ENCODE assay signal across 26 cellular contexts in genomic region chr17:51527230-51527982, GRCh38.
"Had no signal": no experiment of that assay in that cellular context is flagged by ENCODE, and none has a peak within 500 bp of the region (broad histone marks: within the 10 kb centered on the region; RNA-seq: fewer than 3 reads in every experiment).

No MANE protein-coding gene starts in this region.

- H3K4me1 Mint-ChIP-seq: activated CD4-positive, alpha-beta T cell treated with anti-CD3 and anti-CD28 coated beads, Interleukin-2, amount 10 ng/mL, durations not matched to agents 24 days and 14 days; activated naive CD4-positive, alpha-beta T cell treated with anti-CD3 and anti-CD28 coated beads, Interleukin-2, amount 50 U/mL, for 24 hours; activated naive CD8-positive, alpha-beta T cell treated with anti-CD3 and anti-CD28 coated beads, Interleukin-2, amount 10 ng/mL, durations not matched to agents 7 days and 5 days; activated T-helper 17 cell treated with anti-CD3 and anti-CD28 coated beads, Interleukin-2, amount 50 U/mL, for 72 hours had no signal

- H3K36me3 Mint-ChIP-seq: activated naive CD8-positive, alpha-beta T cell treated with anti-CD3 and anti-CD28 coated beads, Interleukin-2, amount 10 ng/mL, durations not matched to agents 7 days and 5 days had no signal

- DNase-seq: activated CD4-positive, alpha-beta T cell treated with anti-CD3 and anti-CD28 coated beads, Interleukin-2, amount 10 ng/mL, durations not matched to agents 24 days and 14 days; activated CD4-positive, alpha-beta T cell treated with anti-CD3 and anti-CD28 coated beads, Interleukin-2, amount 50 U/mL, for 4 hours; activated CD8-positive, alpha-beta T cell treated with anti-CD3 and anti-CD28 coated beads for 36 hours; activated gamma-delta T cell; activated naive CD4-positive, alpha-beta T cell treated with Interleukin-2 at 50 U/mL for 16 hours; activated naive CD8-positive, alpha-beta T cell treated with anti-CD3 and anti-CD28 coated beads, Interleukin-2, amount 10 ng/mL, durations not matched to agents 7 days and 5 days; activated T-cell treated with anti-CD3 and anti-CD28 coated beads, Interleukin-2, amount 50 U/mL, for 1 hour; activated T-cell treated with anti-CD3 and anti-CD28 coated beads, Interleukin-2, amount 50 U/mL, for 72 hours; amygdala; body of pancreas; NCI-H1105; NCI-H1417 treated with DMSO at 0.1 percent for 48 hours; NCI-H187 treated with DMSO at 0.1 percent for 48 hours; NCI-H2081; NCI-H2171 treated with DMSO at 0.1 percent for 48 hours; NCI-H2227 treated with DMSO at 0.1 percent for 48 hours; NCI-H446; NCI-H510A treated with DMSO at 0.1 percent for 48 hours; NCI-H526 treated with DMSO at 0.1 percent for 48 hours; NCI-H774; RPMI8226; SHP77 treated with DMSO at 0.1 percent for 48 hours; T1000 had no signal

- H3K9me3 Mint-ChIP-seq: activated CD4-positive, alpha-beta T cell treated with anti-CD3 and anti-CD28 coated beads, Interleukin-2, amount 10 ng/mL, durations not matched to agents 24 days and 14 days had no signal

- ATAC-seq: activated CD8-positive, alpha-beta T cell treated with anti-CD3 and anti-CD28 coated beads for 36 hours; activated T-cell treated with anti-CD3 and anti-CD28 coated beads, Interleukin-2, amount 50 U/mL, for 72 hours; activated T-helper 17 cell treated with anti-CD3 and anti-CD28 coated beads, Interleukin-2, amount 50 U/mL, for 72 hours; body of pancreas; Panc1 had no signal

- H3K4me3 Mint-ChIP-seq: activated CD4-positive, alpha-beta T cell treated with anti-CD3 and anti-CD28 coated beads, Interleukin-2, amount 10 ng/mL, durations not matched to agents 24 days and 14 days; activated CD8-positive, alpha-beta T cell treated with anti-CD3 and anti-CD28 coated beads for 36 hours; activated naive CD4-positive, alpha-beta T cell treated with anti-CD3 and anti-CD28 coated beads, Interleukin-2, amount 50 U/mL, for 24 hours; activated naive CD8-positive, alpha-beta T cell treated with anti-CD3 and anti-CD28 coated beads, Interleukin-2, amount 10 ng/mL, durations not matched to agents 7 days and 5 days; activated T-cell treated with anti-CD3 and anti-CD28 coated beads, Interleukin-2, amount 50 U/mL, for 72 hours; activated T-helper 17 cell treated with anti-CD3 and anti-CD28 coated beads, Interleukin-2, amount 50 U/mL, for 72 hours had no signal

- H3K27ac Mint-ChIP-seq: activated CD4-positive, alpha-beta T cell treated with anti-CD3 and anti-CD28 coated beads, Interleukin-2, amount 10 ng/mL, durations not matched to agents 24 days and 14 days; activated CD8-positive, alpha-beta T cell treated with anti-CD3 and anti-CD28 coated beads for 36 hours; activated naive CD4-positive, alpha-beta T cell treated with anti-CD3 and anti-CD28 coated beads, Interleukin-2, amount 50 U/mL, for 24 hours; activated naive CD8-positive, alpha-beta T cell treated with anti-CD3 and anti-CD28 coated beads, Interleukin-2, amount 10 ng/mL, durations not matched to agents 7 days and 5 days; activated T-cell treated with anti-CD3 and anti-CD28 coated beads, Interleukin-2, amount 50 U/mL, for 72 hours; activated T-helper 17 cell treated with anti-CD3 and anti-CD28 coated beads, Interleukin-2, amount 50 U/mL, for 72 hours had no signal
